8 cellular contexts compared by ENCODE assay signal in genomic region chr15:84634228-84634837, GRCh38. TPM values are rescaled to one million over a fixed set of nuclear protein-coding genes. Genes with fewer than 3 reads are reported as not detected.
A peak's percentile ranks its signal among the peaks of the same experiment; 100 is the strongest.
DNase-seq lines count a peak whose midpoint lies in the region; ATAC-seq and TF ChIP-seq lines count a peak whose summit lies in the region.

No MANE protein-coding gene starts in this region.

- H3K4me1 ChIP-seq in HUES64 (ENCODE audit: insufficient read depth, low read length) (peaks cover 16% of the 10 kb centered on the region), mononuclear cell (ENCODE audit: insufficient read depth, low read length) (peaks cover 44% of the 10 kb centered on the region)

- DNase-seq in central memory CD8-positive, alpha-beta T cell (ENCODE audit: low spot score in 2 of 2) = no peak
- DNase-seq in NCI-H2081 (lab: John Stamatoyannopoulos, UW) (no peak), HUDEP-2 (lab: John Stamatoyannopoulos, UW; ENCODE audit: unreplicated experiment in 76 of 76) (no peak), islet precursor cell (no peak), NCI-H69 (lab: John Stamatoyannopoulos, UW) (no peak)

- H3K9ac ChIP-seq in HUES64 (ENCODE audit: low read depth, low read length) = no peak overlapping the region

- peaks cover 40% of the 10 kb centered on the region for H3K4me1 Mint-ChIP-seq in central memory CD8-positive, alpha-beta T cell

- H3K27me3 ChIP-seq in HUES64 (ENCODE audit: insufficient read depth, low read length) (peaks cover 46% of the 10 kb centered on the region), mononuclear cell (ENCODE audit: insufficient read depth, low read length) (no peaks in the 10 kb centered on the region)

- peaks cover 41% of the 10 kb centered on the region for H3K36me3 Mint-ChIP-seq in central memory CD8-positive, alpha-beta T cell (ENCODE audit: insufficient read depth)

- no peaks in the 10 kb centered on the region for H3K9me3 Mint-ChIP-seq in central memory CD8-positive, alpha-beta T cell

- 36% methylated on average over 23 of the region's 23 CpGs for WGBS in HUES64

- no peak; the same call in 1 of the 2 replicates for TF ChIP-seq CTCF in 22Rv1 (IDR thresholded peaks at IDR 0.05)

- no peaks in the 10 kb centered on the region for H3K27me3 Mint-ChIP-seq in central memory CD8-positive, alpha-beta T cell

- peak overlapping the region; percentile 73 for H3K27ac Mint-ChIP-seq in central memory CD8-positive, alpha-beta T cell (ENCODE audit: low read depth)

- peak overlapping the region; percentile 86 for H3K4me3 Mint-ChIP-seq in central memory CD8-positive, alpha-beta T cell

- no peaks in the 10 kb centered on the region for H3K9me3 ChIP-seq in HUES64 (ENCODE audit: insufficient read depth, low read depth, low read length)
- H3K9me3 ChIP-seq in mononuclear cell (ENCODE audit: low read depth, low read length) = no peaks in the 10 kb centered on the region

- H3K4me3 ChIP-seq in HUES64 (ENCODE audit: low read length) (peak overlapping the region; percentile 66), mononuclear cell (ENCODE audit: low read length) (peak overlapping the region; percentile 62)

- no peak for ATAC-seq in central memory CD8-positive, alpha-beta T cell (replicated peaks; ENCODE audit: extremely low read depth, poor library complexity, severe bottlenecking)

- peak overlapping the region; percentile 73 for H3K27ac ChIP-seq in 22Rv1
- no peak overlapping the region for H3K27ac ChIP-seq in HUES64 (ENCODE audit: low read depth, low read length)

- H3K36me3 ChIP-seq in HUES64 (ENCODE audit: insufficient read depth, low read length) = peaks cover 6% of the 10 kb centered on the region

RNA-seq across cellular contexts. Expression of gene WDR73, which starts 19.8 kb away (rescaled TPM):
- polyA plus RNA-seq in HUES64 (2013, experiment 1 of 2) = 22.0 TPM
- 15.8 TPM for polyA plus RNA-seq in HUES64 (2013, experiment 2 of 2)
- total RNA-seq in mononuclear cell = 17.8 TPM

RNA-seq across cellular contexts. Expression of gene NMB, which starts 23.7 kb away (rescaled TPM):
- polyA plus RNA-seq in HUES64 (2013, experiment 1 of 2) = 10.5 TPM
- polyA plus RNA-seq in HUES64 (2013, experiment 2 of 2) = 11.5 TPM
- 1.5 TPM for total RNA-seq in mononuclear cell

RNA-seq across cellular contexts. Expression of gene ZSCAN2, which starts 33.5 kb away (rescaled TPM):
- 23.0 TPM for polyA plus RNA-seq in HUES64 (2013, experiment 1 of 2)
- polyA plus RNA-seq in HUES64 (2013, experiment 2 of 2) = 22.2 TPM
- 5.7 TPM for total RNA-seq in mononuclear cell
